ENCODE assay signal across 23 cellular contexts in the genomic region with DNA sequence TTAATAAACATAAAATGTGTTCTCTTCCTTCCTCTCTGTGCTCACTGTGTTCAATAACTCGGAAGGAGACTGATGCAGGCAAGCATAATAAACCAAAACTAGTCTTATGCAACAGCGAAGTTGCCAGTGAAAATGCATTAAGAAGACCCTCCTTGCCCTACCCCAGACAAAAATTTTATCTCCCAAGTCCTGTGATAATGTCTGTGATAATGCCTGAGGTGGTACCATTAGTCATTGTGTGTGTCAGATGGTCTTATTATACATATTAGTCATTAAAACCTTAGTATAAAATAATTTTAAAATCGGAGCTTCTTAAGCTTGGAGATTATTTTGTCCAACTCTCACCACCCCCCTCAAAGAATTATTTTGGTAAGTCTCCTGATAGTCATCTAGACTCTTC.
DNase-seq lines count a peak whose midpoint lies in the region; ATAC-seq, FAIRE-seq and TF ChIP-seq lines count a peak whose summit lies in the region.
"Had no signal": no experiment of that assay in that cellular context is flagged by ENCODE, and none has a peak within 500 bp of the region (broad histone marks: within the 10 kb centered on the region; RNA-seq: fewer than 3 reads in every experiment).

No MANE protein-coding gene starts in this region.

- DNase-seq in A172 (ENCODE audit: low spot score) (peak; percentile 1), ELR (ENCODE audit: low read depth) (peak; percentile 65), RCC 7860 (ENCODE audit: low spot score) (no peak), epithelial cell of esophagus (ENCODE audit: low read depth) (peak; percentile 42), NCI-H774 (lab: John Stamatoyannopoulos, UW) (no peak), activated gamma-delta T cell (lab: John Stamatoyannopoulos, UW) (no peak)
- no peak for DNase-seq in activated naive CD4-positive, alpha-beta T cell treated with anti-CD3 and anti-CD28 coated beads, Interleukin-2, amount 50 U/mL, for 72 hours (ENCODE audit: low spot score in 2 of 2)
- DNase-seq: 8988T; BE2C; DMS53; KBM-7; NCI-H1092; NCI-H1436; NCI-H1930; NCI-H2227 treated with DMSO at 0.1 percent for 48 hours; NCI-H510A treated with DMSO at 0.1 percent for 48 hours; NCI-H748 treated with DMSO at 0.1 percent for 48 hours; NK-92 treated with Interleukin-12 subunit alpha and Interleukin-12 subunit beta, amount 100 ng/mL, for 24 hours had no signal

- no peak overlapping the region for H3K4me3 ChIP-seq in epithelial cell of esophagus (ENCODE audit: low read length)

- H3K27ac Mint-ChIP-seq in activated naive CD4-positive, alpha-beta T cell treated with anti-CD3 and anti-CD28 coated beads, Interleukin-2, amount 50 U/mL, for 72 hours, result no peak overlapping the region

- H3K9me3 Mint-ChIP-seq in activated naive CD4-positive, alpha-beta T cell treated with anti-CD3 and anti-CD28 coated beads, Interleukin-2, amount 50 U/mL, for 72 hours, result no peaks in the 10 kb centered on the region

- no peak for ATAC-seq in activated naive CD4-positive, alpha-beta T cell treated with anti-CD3 and anti-CD28 coated beads, Interleukin-2, amount 50 U/mL, for 72 hours
- ATAC-seq in HG03442 (IDR thresholded peaks at IDR 0.05; ENCODE audit: unreplicated experiment), result no peak
- ATAC-seq: HepG2, Panc1 had no signal

- FAIRE-seq in RCC 7860 (lab: Jason Lieb, UNC), result peak; percentile 25
- FAIRE-seq: D721Med, H54, HepG2 had no signal

- TF ChIP-seq CTCF in epithelial cell of esophagus (IDR thresholded peaks at IDR 0.05; ENCODE audit: insufficient read depth, low read depth, low read length, missing control alignments), result no peak

- no peaks in the 10 kb centered on the region for H3K36me3 Mint-ChIP-seq in activated naive CD4-positive, alpha-beta T cell treated with anti-CD3 and anti-CD28 coated beads, Interleukin-2, amount 50 U/mL, for 72 hours

Comparison
In these comparisons a context has a peak if more than half of its experiments do, and no peak if none do; other contexts are left out.
1. DNase-seq: peak in A172 (single experiment), ELR (single experiment) and epithelial cell of esophagus (single experiment); none in RCC 7860 (single experiment), activated naive CD4-positive, alpha-beta T cell treated with anti-CD3 and anti-CD28 coated beads, Interleukin-2, amount 50 U/mL, for 72 hours (0 of 2), NCI-H774 (single experiment) and activated gamma-delta T cell (single experiment).